ENCODE assay signal across 18 cellular contexts in genomic region chr3:172525116-172525613, GRCh38. TPM values are rescaled to one million over a fixed set of nuclear protein-coding genes. Genes with fewer than 3 reads are reported as not detected.
DNase-seq lines count a peak whose midpoint lies in the region; ATAC-seq and TF ChIP-seq lines count a peak whose summit lies in the region.
"Had no signal": no experiment of that assay in that cellular context is flagged by ENCODE, and none has a peak within 500 bp of the region (broad histone marks: within the 10 kb centered on the region; RNA-seq: fewer than 3 reads in every experiment).

No MANE protein-coding gene starts in this region.

- H3K4me3 Mint-ChIP-seq in activated CD8-positive, alpha-beta memory T cell treated with anti-CD3 and anti-CD28 coated beads, Interleukin-2, amount 10 ng/mL, durations not matched to agents 7 days and 5 days = no peak overlapping the region
- H3K4me3 Mint-ChIP-seq: CD14-positive monocyte had no signal

- H3K36me3 ChIP-seq in KOPT-K1 (ENCODE audit: insufficient read depth, low read length) (no peaks in the 10 kb centered on the region), upper lobe of right lung (no peaks in the 10 kb centered on the region)
- H3K36me3 ChIP-seq: Peyer's patch had no signal

- H3K9me3 ChIP-seq in KOPT-K1 (ENCODE audit: insufficient read depth, low read length, poor library complexity, severe bottlenecking) (no peaks in the 10 kb centered on the region), upper lobe of right lung (no peaks in the 10 kb centered on the region)
- H3K9me3 ChIP-seq: Peyer's patch had no signal

- H3K27ac ChIP-seq in KOPT-K1 (ENCODE audit: low read depth, low read length, poor library complexity, severe bottlenecking) (peak overlapping the region; percentile 97), upper lobe of right lung (peak overlapping the region; percentile 36)
- H3K27ac ChIP-seq: GM23248, Peyer's patch had no signal

- peaks cover 41% of the 10 kb centered on the region for H3K4me1 Mint-ChIP-seq in activated CD8-positive, alpha-beta memory T cell treated with anti-CD3 and anti-CD28 coated beads, Interleukin-2, amount 10 ng/mL, durations not matched to agents 7 days and 5 days

- peaks cover 34% of the 10 kb centered on the region for H3K36me3 Mint-ChIP-seq in activated CD8-positive, alpha-beta memory T cell treated with anti-CD3 and anti-CD28 coated beads, Interleukin-2, amount 10 ng/mL, durations not matched to agents 7 days and 5 days

- H3K27me3 ChIP-seq in upper lobe of right lung = no peaks in the 10 kb centered on the region
- H3K27me3 ChIP-seq: Peyer's patch had no signal

- peaks cover 14% of the 10 kb centered on the region for H3K4me1 ChIP-seq in upper lobe of right lung

- no peak for ATAC-seq in activated CD8-positive, alpha-beta memory T cell treated with anti-CD3 and anti-CD28 coated beads, Interleukin-2, amount 10 ng/mL, durations not matched to agents 7 days and 5 days
- peak; percentile 58 for ATAC-seq in upper lobe of right lung
- ATAC-seq: HCT116 had no signal

- no peak for DNase-seq in activated CD8-positive, alpha-beta memory T cell treated with anti-CD3 and anti-CD28 coated beads, Interleukin-2, amount 10 ng/mL, durations not matched to agents 7 days and 5 days
- DNase-seq in activated CD8-positive, alpha-beta memory T cell treated with anti-CD3 and anti-CD28 coated beads, Interleukin-2, amount 50 U/mL, for 48 hours = no peak
- DNase-seq in iris pigment epithelial cell (ENCODE audit: low read depth) = peak; percentile 18
- DNase-seq in upper lobe of right lung = no peak
- no peak for DNase-seq in ureter (ENCODE audit: low spot score)
- no peak for DNase-seq in NCI-H1105 treated with DMSO at 0.1 percent for 48 hours (lab: John Stamatoyannopoulos, UW)
- DNase-seq: Calu3, Kasumi-1, NCI-H1417, NCI-H2029, NCI-H2171 treated with DMSO at 0.1 percent for 48 hours, NCI-H82, Peyer's patch had no signal

- H3K27ac Mint-ChIP-seq in activated CD8-positive, alpha-beta memory T cell treated with anti-CD3 and anti-CD28 coated beads, Interleukin-2, amount 10 ng/mL, durations not matched to agents 7 days and 5 days = peak overlapping the region; percentile 33

- H3K4me3 ChIP-seq in upper lobe of right lung = no peak overlapping the region
- H3K4me3 ChIP-seq: GM23248, Peyer's patch had no signal

- CTCF ChIA-PET in activated CD8-positive, alpha-beta memory T cell treated with anti-CD3 and anti-CD28 coated beads, Interleukin-2, amount 10 ng/mL, durations not matched to agents 7 days and 5 days (lab: Charles Lee) = interaction anchor here (1.1 kb wide), 1 partner anchor 141 kb away, joined by 3 read pairs; no protein-coding TSS in a partner anchor

- no peak for TF ChIP-seq CTCF in upper lobe of right lung (IDR thresholded peaks at IDR 0.05)

- intact Hi-C loops in upper lobe of right lung (cut with DNase I) = no loop called here

- H3K9me3 Mint-ChIP-seq in activated CD8-positive, alpha-beta memory T cell treated with anti-CD3 and anti-CD28 coated beads, Interleukin-2, amount 10 ng/mL, durations not matched to agents 7 days and 5 days (ENCODE audit: low read depth) = no peaks in the 10 kb centered on the region
- H3K9me3 Mint-ChIP-seq: CD14-positive monocyte had no signal

- no peaks in the 10 kb centered on the region for H3K27me3 Mint-ChIP-seq in activated CD8-positive, alpha-beta memory T cell treated with anti-CD3 and anti-CD28 coated beads, Interleukin-2, amount 10 ng/mL, durations not matched to agents 7 days and 5 days

RNA-seq across cellular contexts. Expression of gene TNFSF10, which starts 1.9 kb away (rescaled TPM):
- 100 to 1,000 TPM; 144 to 256 TPM for total RNA-seq in activated CD8-positive, alpha-beta memory T cell treated with anti-CD3 and anti-CD28 coated beads, Interleukin-2, amount 10 ng/mL, durations not matched to agents 7 days and 5 days
- 140 TPM for total RNA-seq in upper lobe of right lung
- 44.1 TPM for total RNA-seq in ureter
- total RNA-seq: A673, GM23248 had no signal
